Comparison of ENCODE assay signal across 8 cellular contexts in genomic region chr13:40666905-40667621, GRCh38. TPM values are rescaled to one million over a fixed set of nuclear protein-coding genes. Genes with fewer than 3 reads are reported as not detected.
DNase-seq lines count a peak whose midpoint lies in the region; ATAC-seq and TF ChIP-seq lines count a peak whose summit lies in the region.

No MANE protein-coding gene starts in this region.

- CTCF ChIA-PET in activated CD4-positive, alpha-beta memory T cell treated with anti-CD3 and anti-CD28 coated beads for 36 hours (lab: Charles Lee) = interaction anchor here (1.4 to 2.0 kb wide), 5 partner anchors 15 to 598 kb away, joined by 3 to 10 read pairs (median 5); no protein-coding TSS in a partner anchor

- H3K27ac Mint-ChIP-seq in activated CD4-positive, alpha-beta memory T cell treated with anti-CD3 and anti-CD28 coated beads for 36 hours = peak overlapping the region; percentile 72
- H3K27ac Mint-ChIP-seq in naive B cell = peak overlapping the region; percentile 96 to 99 (median 98)

- POLR2A ChIA-PET in activated CD4-positive, alpha-beta memory T cell treated with anti-CD3 and anti-CD28 coated beads for 36 hours (lab: Charles Lee) = interaction anchor here (1.2 to 5.2 kb wide), 3 partner anchors 14 to 351 kb away, joined by 3 to 39 read pairs (median 6); no protein-coding TSS in a partner anchor

- peak overlapping the region; percentile 62 for H3K4me3 ChIP-seq in Jurkat, Clone E6-1 (ENCODE audit: low read length)
- H3K4me3 ChIP-seq in esophagus muscularis mucosa (peak overlapping the region; percentile 96 to 99 (median 97)), vagina (peak overlapping the region; percentile 66 to 78)

- peaks cover 30% of the 10 kb centered on the region for H3K4me1 Mint-ChIP-seq in activated CD4-positive, alpha-beta memory T cell treated with anti-CD3 and anti-CD28 coated beads for 36 hours (ENCODE audit: low read depth)
- peaks cover 26 to 45% (median 39%) of the 10 kb centered on the region in 3 donors for H3K4me1 Mint-ChIP-seq in naive B cell

- peaks cover 15% of the 10 kb centered on the region for H3K36me3 Mint-ChIP-seq in activated CD4-positive, alpha-beta memory T cell treated with anti-CD3 and anti-CD28 coated beads for 36 hours
- no peaks in the 10 kb centered on the region for H3K36me3 Mint-ChIP-seq in naive B cell

- WGBS in esophagus muscularis mucosa = 8% methylated on average over 14 of the region's 67 CpGs

- H3K27me3 Mint-ChIP-seq in activated CD4-positive, alpha-beta memory T cell treated with anti-CD3 and anti-CD28 coated beads for 36 hours = no peaks in the 10 kb centered on the region
- H3K27me3 Mint-ChIP-seq in naive B cell = no peaks in the 10 kb centered on the region

- H3K27me3 ChIP-seq in esophagus muscularis mucosa = no peaks in the 10 kb centered on the region
- no peaks in the 10 kb centered on the region for H3K27me3 ChIP-seq in vagina

- peak; percentile 74 for DNase-seq in Ammon's horn (ENCODE audit: low spot score)
- DNase-seq in Jurkat, Clone E6-1 (ENCODE audit: low read depth, low spot score) = no peak
- DNase-seq in activated CD4-positive, alpha-beta memory T cell treated with anti-CD3 and anti-CD28 coated beads for 36 hours = peak; percentile 45
- peak; percentile 95 for DNase-seq in esophagus muscularis mucosa (ENCODE audit: extremely low spot score)
- peak; percentile 71 for DNase-seq in naive B cell
- peak in 1 of 2 donors; percentile 90 for DNase-seq in vagina (ENCODE audit: extremely low spot score in 2 of 2)

- no peak for TF ChIP-seq EP300 in esophagus muscularis mucosa (IDR thresholded peaks at IDR 0.05)

- TF ChIP-seq CTCF in esophagus muscularis mucosa (IDR thresholded peaks at IDR 0.05) = no peak
- TF ChIP-seq CTCF in vagina (IDR thresholded peaks at IDR 0.05) = no peak

- H3K36me3 ChIP-seq in esophagus muscularis mucosa (no peaks in the 10 kb centered on the region), vagina (no peaks in the 10 kb centered on the region)

- peak overlapping the region; percentile 77 for H3K4me3 Mint-ChIP-seq in activated CD4-positive, alpha-beta memory T cell treated with anti-CD3 and anti-CD28 coated beads for 36 hours
- H3K4me3 Mint-ChIP-seq in naive B cell = peak overlapping the region; percentile 96 to 99 (median 99)

- H3K27ac ChIP-seq in esophagus muscularis mucosa (replicated peaks in 1 of 4) (peak overlapping the region; percentile 99 to 100 (median 99)), vagina (peak overlapping the region; percentile 96)

- no peaks in the 10 kb centered on the region for H3K9me3 Mint-ChIP-seq in activated CD4-positive, alpha-beta memory T cell treated with anti-CD3 and anti-CD28 coated beads for 36 hours
- peaks cover 0 to 2% (median 0%) of the 10 kb centered on the region in 7 donors for H3K9me3 Mint-ChIP-seq in naive B cell

- ATAC-seq in GM18907 (IDR thresholded peaks at IDR 0.05; ENCODE audit: unreplicated experiment) (peak; percentile 19), naive B cell (ENCODE audit: low read depth in 2 of 2) (peak; percentile 22 to 23), HG03175 (IDR thresholded peaks at IDR 0.05; ENCODE audit: unreplicated experiment) (no peak)

- H3K9me3 ChIP-seq in esophagus muscularis mucosa = peaks cover 0 to 3% (median 0%) of the 10 kb centered on the region in 4 donors
- no peaks in the 10 kb centered on the region for H3K9me3 ChIP-seq in vagina

- TF ChIP-seq POLR2A in esophagus muscularis mucosa (IDR thresholded peaks at IDR 0.05; ENCODE audit: low read depth) (no peak), vagina (IDR thresholded peaks at IDR 0.05) (no peak)

- intact Hi-C loops in activated CD4-positive, alpha-beta memory T cell treated with anti-CD3 and anti-CD28 coated beads for 36 hours (cut with micrococcal nuclease) = loop anchor here (2.0 to 10.0 kb wide), 2 partner anchors 110 to 1632 kb away; partner anchors contain the start of genes NHLRC3 and PROSER1
- intact Hi-C loops in esophagus muscularis mucosa (cut with DNase I) = loop anchor here (5.0 to 10.0 kb wide), 5 partner anchors 102 to 595 kb away; no protein-coding TSS in a partner anchor
- intact Hi-C loops in vagina (cut with DNase I) = loop anchor here (5.0 to 10.0 kb wide), 4 partner anchors 80 to 592 kb away; no protein-coding TSS in a partner anchor

- H3K4me1 ChIP-seq in esophagus muscularis mucosa = peaks cover 13 to 34% (median 29%) of the 10 kb centered on the region in 4 donors
- H3K4me1 ChIP-seq in vagina = peaks cover 35% of the 10 kb centered on the region

RNA-seq across cellular contexts. Expression of gene FOXO1, which starts 0.6 kb away (rescaled TPM):
- polyA plus RNA-seq in Jurkat, Clone E6-1 (2012; ENCODE audit: insufficient read depth, insufficient read length) = 2.1 TPM
- 10 to 100 TPM; 34.2 to 34.5 TPM for total RNA-seq in activated CD4-positive, alpha-beta memory T cell treated with anti-CD3 and anti-CD28 coated beads for 36 hours
- total RNA-seq in esophagus muscularis mucosa = 10 to 100 TPM; 65.6 to 87.4 (median 78.5) TPM
- 100 to 1,000 TPM in 5 of 6 donors, 10 to 100 TPM in 1; 70.3 to 174 (median 117) TPM for polyA plus RNA-seq in naive B cell (ENCODE audit: low read depth in 6 of 6)
- total RNA-seq in vagina = 64.1 TPM
